Comparison of ENCODE assay signal across 1 cellular context in the genomic region with DNA sequence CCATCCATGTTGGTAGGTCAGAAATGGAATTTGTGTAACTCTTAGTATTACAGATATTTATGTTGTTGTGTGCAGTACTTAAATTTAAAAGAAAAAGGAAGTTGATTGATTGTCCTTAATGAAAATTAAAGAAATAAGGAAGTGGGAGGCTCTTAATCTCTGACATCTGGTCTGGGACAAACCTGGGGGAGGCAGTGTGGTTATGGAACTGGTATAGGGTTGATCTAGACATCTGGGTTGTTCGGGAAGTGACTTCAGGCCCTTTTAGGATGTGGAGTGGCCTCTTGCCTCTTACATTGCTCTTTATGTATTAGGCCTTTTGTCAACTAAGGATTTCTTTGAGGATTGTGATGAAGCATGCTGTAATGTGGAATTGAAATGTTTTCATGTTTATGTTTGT. TPM values are rescaled to one million over a fixed set of nuclear protein-coding genes. Genes with fewer than 3 reads are reported as not detected.
"Had no signal": no experiment of that assay in that cellular context is flagged by ENCODE, and none has a peak within 500 bp of the region (broad histone marks: within the 10 kb centered on the region; RNA-seq: fewer than 3 reads in every experiment).

No MANE protein-coding gene starts in this region.

RNA-seq across cellular contexts. Expression of a gene that starts 16.1 kb away (rescaled TPM):
- total RNA-seq: naive thymus-derived CD8-positive, alpha-beta T cell had no signal
- polyA plus RNA-seq: naive thymus-derived CD8-positive, alpha-beta T cell had no signal
